Comparison of ENCODE assay signal across 8 cellular contexts in genomic region chr12:54126696-54127537, GRCh38.
DNase-seq lines count a peak whose midpoint lies in the region; ATAC-seq, FAIRE-seq and TF ChIP-seq lines count a peak whose summit lies in the region.

No MANE protein-coding gene starts in this region.

- 5 to 7% methylated on average over 31 of the region's 31 CpGs for WGBS in lower leg skin, 2 donors
- 9 to 15% methylated on average over 30 to 31 of the region's 31 CpGs for WGBS in thyroid gland, 2 donors

- no peaks in the 10 kb centered on the region for H3K4me1 ChIP-seq in colonic mucosa
- H3K4me1 ChIP-seq in thyroid gland, result peaks cover 6 to 17% of the 10 kb centered on the region in 2 donors

- peaks cover 22% of the 10 kb centered on the region for H3K27me3 ChIP-seq in colonic mucosa
- peaks cover 17% of the 10 kb centered on the region for H3K27me3 ChIP-seq in thyroid gland

- peak overlapping the region; percentile 7 to 76 for H3K9ac ChIP-seq in colonic mucosa (ENCODE audit: low read depth in 2 of 2, low read length in 2 of 2)

- H3K4me1 Mint-ChIP-seq in activated CD4-positive, alpha-beta T cell treated with anti-CD3 and anti-CD28 coated beads, Interleukin-2, amount 10 ng/mL, durations not matched to agents 24 days and 14 days, result peaks cover 5% of the 10 kb centered on the region

- H3K9me3 ChIP-seq in colonic mucosa (no peaks in the 10 kb centered on the region), thyroid gland (no peaks in the 10 kb centered on the region)

- no peaks in the 10 kb centered on the region for H3K9me3 Mint-ChIP-seq in activated CD4-positive, alpha-beta T cell treated with anti-CD3 and anti-CD28 coated beads, Interleukin-2, amount 10 ng/mL, durations not matched to agents 24 days and 14 days

- TF ChIP-seq CTCF in colonic mucosa (IDR thresholded peaks at IDR 0.05), result no peak
- no peak for TF ChIP-seq CTCF in lower leg skin (IDR thresholded peaks at IDR 0.05)
- no peak for TF ChIP-seq CTCF in thyroid gland (IDR thresholded peaks at IDR 0.05)

- H3K27ac ChIP-seq in colonic mucosa (peak overlapping the region; percentile 44), thyroid gland (peak overlapping the region in 2 of 3 donors; percentile 2 to 71)

- H3K27me3 Mint-ChIP-seq in activated CD4-positive, alpha-beta T cell treated with anti-CD3 and anti-CD28 coated beads, Interleukin-2, amount 10 ng/mL, durations not matched to agents 24 days and 14 days, result peaks cover 81% of the 10 kb centered on the region

- ATAC-seq in GM18520 (IDR thresholded peaks at IDR 0.05; ENCODE audit: unreplicated experiment), result no peak

- intact Hi-C loops in activated CD4-positive, alpha-beta T cell treated with anti-CD3 and anti-CD28 coated beads, Interleukin-2, amount 10 ng/mL, durations not matched to agents 24 days and 14 days (cut with micrococcal nuclease), result no loop called here
- intact Hi-C loops in colonic mucosa (cut with DNase I), result no loop called here
- intact Hi-C loops in lower leg skin (cut with DNase I; ENCODE audit: low total_unique reads), result loop anchor here (10.0 kb wide), 1 partner anchor 82 kb away; no protein-coding TSS in a partner anchor
- intact Hi-C loops in thyroid gland (cut with DNase I), result no loop called here

- no peak overlapping the region for H3K4me3 Mint-ChIP-seq in activated CD4-positive, alpha-beta T cell treated with anti-CD3 and anti-CD28 coated beads, Interleukin-2, amount 10 ng/mL, durations not matched to agents 24 days and 14 days

- FAIRE-seq in RCC 7860 (lab: Jason Lieb, UNC), result no peak

- no peaks in the 10 kb centered on the region for H3K36me3 ChIP-seq in colonic mucosa
- no peaks in the 10 kb centered on the region for H3K36me3 ChIP-seq in thyroid gland

- DNase-seq in activated CD4-positive, alpha-beta T cell treated with anti-CD3 and anti-CD28 coated beads, Interleukin-2, amount 10 ng/mL, durations not matched to agents 24 days and 14 days, result peak; percentile 59
- DNase-seq in activated CD4-positive, alpha-beta T cell treated with anti-CD3 and anti-CD28 coated beads for 1 hour, result no peak
- DNase-seq in colonic mucosa (peak; percentile 52), lower leg skin (ENCODE audit: low spot score in 2 of 2) (peak; percentile 79 to 97), thyroid gland (peak; percentile 27 to 28), RCC 7860 (ENCODE audit: low spot score) (no peak), NCI-H345 treated with DMSO at 0.1 percent for 48 hours (lab: John Stamatoyannopoulos, UW; ENCODE audit: unreplicated experiment) (no peak)

- TF ChIP-seq POLR2A in lower leg skin (IDR thresholded peaks at IDR 0.05) (no peak), thyroid gland (IDR thresholded peaks at IDR 0.05) (no peak)

- no peaks in the 10 kb centered on the region for H3K36me3 Mint-ChIP-seq in activated CD4-positive, alpha-beta T cell treated with anti-CD3 and anti-CD28 coated beads, Interleukin-2, amount 10 ng/mL, durations not matched to agents 24 days and 14 days (ENCODE audit: low read depth)

- no peak overlapping the region for H3K27ac Mint-ChIP-seq in activated CD4-positive, alpha-beta T cell treated with anti-CD3 and anti-CD28 coated beads, Interleukin-2, amount 10 ng/mL, durations not matched to agents 24 days and 14 days

- peak overlapping the region; percentile 29 for H3K4me3 ChIP-seq in colonic mucosa
- H3K4me3 ChIP-seq in lower leg skin (ENCODE audit: low read depth, poor library complexity, severe bottlenecking), result peak overlapping the region; percentile 68
- peak overlapping the region in 2 of 3 donors; percentile 11 to 49 for H3K4me3 ChIP-seq in thyroid gland (replicated peaks in 1 of 3)

Comparison
In these comparisons a context has a peak if more than half of its experiments do, and no peak if none do; other contexts are left out.
1. DNase-seq: peak in activated CD4-positive, alpha-beta T cell treated with anti-CD3 and anti-CD28 coated beads, Interleukin-2, amount 10 ng/mL, durations not matched to agents 24 days and 14 days (single experiment), colonic mucosa (single experiment), lower leg skin (2 of 2) and thyroid gland (2 of 2); none in activated CD4-positive, alpha-beta T cell treated with anti-CD3 and anti-CD28 coated beads for 1 hour (single experiment), RCC 7860 (single experiment) and NCI-H345 treated with DMSO at 0.1 percent for 48 hours (single experiment).
2. Peak in every context shown above with its lines, with median percentiles within 50 percentile points of each other: H3K4me3 ChIP-seq.